In genomic region chr5:169178269-169178668, GRCh38 we compare ENCODE assay signal across 24 cellular contexts.
"Had no signal": no experiment of that assay in that cellular context is flagged by ENCODE, and none has a peak within 500 bp of the region (broad histone marks: within the 10 kb centered on the region; RNA-seq: fewer than 3 reads in every experiment).

No MANE protein-coding gene starts in this region.

- H3K9me3 ChIP-seq: neutrophil, pancreas, psoas muscle, right lobe of liver, sigmoid colon, stomach, thoracic aorta, tibial artery, transverse colon, upper lobe of right lung, uterus had no signal

- H3K4me1 ChIP-seq: pancreas, psoas muscle, right lobe of liver, stomach, transverse colon, upper lobe of right lung, uterus had no signal

- H3K27ac ChIP-seq: neutrophil, pancreas, psoas muscle, right lobe of liver, sigmoid colon, stomach, thoracic aorta, tibial artery, transverse colon, upper lobe of right lung, uterus had no signal

- H3K36me3 ChIP-seq: neutrophil, pancreas, right lobe of liver, sigmoid colon, stomach, thoracic aorta, tibial artery, transverse colon, upper lobe of right lung, uterus had no signal

- DNase-seq: naive B cell; naive thymus-derived CD8-positive, alpha-beta T cell; nephron progenitor cell; pancreas; posterior cingulate gyrus; psoas muscle; right lobe of liver; sigmoid colon; small intestine; stimulated activated CD4-positive, alpha-beta T cell treated with anti-CD3 and anti-CD28 coated beads, Interleukin-15, amount 100 ng/mL, for 24 hours; stimulated activated CD4-positive, alpha-beta T cell treated with anti-CD3 and anti-CD28 coated beads, Interleukin-2, amount 100 ng/mL, for 24 hours; stimulated activated CD4-positive, alpha-beta T cell treated with anti-CD3 and anti-CD28 coated beads, Interleukin-2, amount 100 ng/mL, for 48 hours; stimulated activated CD4-positive, alpha-beta T cell treated with anti-CD3 and anti-CD28 coated beads, Interleukin-4, amount 100 ng/mL, for 24 hours; stimulated activated naive B cell treated with anti-CD40 and anti-IgM and Interleukin-4, amounts not matched to agents 10 μg/mL and 1 μg/mL and 100 μg/mL, for 72 hours; stimulated activated naive CD4-positive, alpha-beta T cell treated with Interleukin-2 at 50 U/mL for 16 hours; stomach; tibial artery; transverse colon; upper lobe of right lung; uterus had no signal

- H3K27me3 ChIP-seq: pancreas, right lobe of liver, sigmoid colon, stomach, tibial artery, transverse colon, upper lobe of right lung, uterus had no signal

- H3K4me3 ChIP-seq: pancreas, psoas muscle, right lobe of liver, sigmoid colon, stomach, thoracic aorta, tibial artery, transverse colon, upper lobe of right lung, uterus had no signal

- ATAC-seq: naive thymus-derived CD8-positive, alpha-beta T cell; natural killer cell treated with Interleukin-12 subunit alpha and Interleukin-12 subunit beta and Interleukin-15 and Interleukin-18, amount 100 ng/mL, for 72 hours; pancreas; psoas muscle; right lobe of liver; stimulated activated effector memory CD8-positive, alpha-beta T cell treated with anti-CD3 and anti-CD28 coated beads, Interleukin-12 subunit alpha, Interleukin-12 subunit beta, amount 100 ng/mL, for 72 hours; stimulated activated naive B cell treated with anti-CD40 and anti-IgM and Interleukin-4, amounts not matched to agents 10 μg/mL and 1 μg/mL and 100 μg/mL, for 72 hours; upper lobe of right lung had no signal
